In the genomic region with DNA sequence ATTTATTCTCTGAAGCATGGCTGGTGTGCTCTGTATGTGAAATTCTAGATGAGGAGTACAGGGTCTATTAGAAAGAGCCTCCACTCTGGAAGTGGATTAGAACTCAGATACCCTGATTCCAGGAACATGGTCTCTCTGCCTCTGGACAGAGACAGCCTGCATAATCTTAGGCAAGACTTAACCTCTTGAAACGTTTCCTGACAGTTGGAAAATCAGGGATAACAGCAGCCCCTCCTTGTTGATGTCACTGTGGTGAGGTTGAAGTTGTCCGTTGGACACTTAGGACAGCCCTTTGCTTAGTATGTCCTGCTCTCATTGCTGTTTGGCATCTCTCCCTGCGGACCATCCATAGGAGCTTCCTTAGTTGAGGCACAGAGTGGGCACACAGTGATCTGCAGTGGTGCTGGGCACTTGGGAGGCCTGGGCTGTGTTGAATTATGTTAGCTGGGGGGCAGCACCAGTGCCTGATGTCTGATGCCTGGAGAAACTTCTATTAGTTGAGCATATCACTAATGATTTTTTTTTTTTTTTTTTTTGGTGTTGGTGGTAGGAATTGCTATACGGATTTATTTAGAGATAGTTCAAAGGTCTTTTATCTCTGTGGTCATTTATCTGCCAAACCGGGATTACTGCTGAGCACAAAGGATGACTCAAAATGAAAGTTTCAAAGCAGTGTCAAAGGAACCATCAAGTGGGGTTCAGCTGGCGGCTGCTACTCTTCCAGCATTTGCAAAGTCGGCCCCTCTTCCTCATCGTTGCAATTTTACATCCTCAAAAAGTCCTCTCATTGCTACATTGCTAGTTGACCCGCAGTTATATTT, we compare ENCODE assay signal across 8 cellular contexts. TPM values are rescaled to one million over a fixed set of nuclear protein-coding genes. Genes with fewer than 3 reads are reported as not detected.
A peak's percentile ranks its signal among the peaks of the same experiment; 100 is the strongest.
DNase-seq lines count a peak whose midpoint lies in the region; ATAC-seq and TF ChIP-seq lines count a peak whose summit lies in the region.

No MANE protein-coding gene starts in this region.

- ATAC-seq in GM18498 (IDR thresholded peaks at IDR 0.05; ENCODE audit: unreplicated experiment) (peak; percentile 91), GM21528 (IDR thresholded peaks at IDR 0.05; ENCODE audit: low FRiP score, unreplicated experiment) (peak; percentile 93)

- peaks cover 37% of the 10 kb centered on the region for H3K36me3 Mint-ChIP-seq in mesothelial cell of epicardium

- H3K4me3 ChIP-seq in H7 (ENCODE audit: insufficient read depth, low read depth, low read length) (no peak overlapping the region), Karpas-422 (ENCODE audit: low read length) (no peak overlapping the region)

- no peaks in the 10 kb centered on the region for H3K9me2 ChIP-seq in Karpas-422 (replicated peaks; ENCODE audit: insufficient read depth, low read length)

- no peak overlapping the region for H3K4me2 ChIP-seq in Karpas-422 (ENCODE audit: low read depth, low read length, poor library complexity, severe bottlenecking)

- DNase-seq in LHCN-M2 (ENCODE audit: low read depth) (peak; percentile 15), mesothelial cell of epicardium (ENCODE audit: low spot score in 2 of 2, unreplicated experiment in 2 of 2) (no peak), H7 (no peak), T1000 (lab: John Stamatoyannopoulos, UW) (no peak), Karpas-422 (no peak)
- no peak for DNase-seq in activated effector memory CD4-positive, alpha-beta T cell treated with Interleukin-2 at 50 U/mL for 16 hours

- H3K9me3 ChIP-seq in Karpas-422 (ENCODE audit: low read length), result no peaks in the 10 kb centered on the region

- H2AFZ ChIP-seq in Karpas-422 (ENCODE audit: low read length), result no peak overlapping the region

- H3K9ac ChIP-seq in Karpas-422 (ENCODE audit: low read length), result no peak overlapping the region

- H3K9me3 Mint-ChIP-seq in mesothelial cell of epicardium, result peaks cover 13% of the 10 kb centered on the region

- no peak overlapping the region for H3K27ac ChIP-seq in Karpas-422 (ENCODE audit: low read length)

- no peak overlapping the region for H3K4me3 Mint-ChIP-seq in mesothelial cell of epicardium

- H3K27me3 Mint-ChIP-seq in mesothelial cell of epicardium (ENCODE audit: low read depth), result no peaks in the 10 kb centered on the region

- peaks cover 8% of the 10 kb centered on the region for H3K4me1 Mint-ChIP-seq in mesothelial cell of epicardium

- H3K27me3 ChIP-seq in H7 (ENCODE audit: control insufficient read depth, insufficient read depth, low read length) (no peaks in the 10 kb centered on the region), Karpas-422 (ENCODE audit: low read length) (no peaks in the 10 kb centered on the region)

- H3K79me2 ChIP-seq in Karpas-422 (ENCODE audit: low read length), result no peaks in the 10 kb centered on the region

- H3K36me3 ChIP-seq in H7 (replicated peaks; ENCODE audit: control insufficient read depth, insufficient read depth, low read length) (no peaks in the 10 kb centered on the region; the same call in 1 of the 2 replicates), Karpas-422 (ENCODE audit: insufficient read depth, low read length) (no peaks in the 10 kb centered on the region)

- peak overlapping the region; percentile 5 for H3K27ac Mint-ChIP-seq in mesothelial cell of epicardium

- 0 out of 2 replicates have a peak, but pooled peaks cover 2% of the 10 kb centered on the region for H3K4me1 ChIP-seq in Karpas-422 (ENCODE audit: low read length)

- TF ChIP-seq CTCF in mesothelial cell of epicardium (IDR thresholded peaks at IDR 0.05; ENCODE audit: unreplicated experiment), result no peak

- no peaks in the 10 kb centered on the region for H4K20me1 ChIP-seq in Karpas-422 (ENCODE audit: insufficient read depth, low read depth, low read length)

RNA-seq across cellular contexts. Expression of a gene that starts 28.8 kb away (rescaled TPM):
- total RNA-seq in LHCN-M2 (2014; rRNA removed), result 0.77 and 1.6 TPM in 2 replicates
- polyA plus RNA-seq in LHCN-M2 (2012), result 0.32 TPM
- 44.6 to 47.7 TPM (median 46.0 TPM) in 3 replicates for total RNA-seq in mesothelial cell of epicardium
- total RNA-seq in H7 (2014; rRNA removed; shearing (Covaris generic)), result 1.8 and 3.3 TPM in 2 replicates
- total RNA-seq in Karpas-422 (2014; rRNA removed; shearing (Covaris generic); ENCODE audit: low replicate concordance), result 3.4 and 5.4 TPM in 2 replicates
